1 cellular context compared by ENCODE assay signal in genomic region chr12:27710592-27711311, GRCh38.
A peak's percentile ranks its signal among the peaks of the same experiment; 100 is the strongest.
TF ChIP-seq lines count a peak whose summit lies in the region.

MRPS35 (plus strand) TSS chr12:27710832; CDS start chr12:27710844, 12 bp downstream.

TF ChIP-seq in HepG2, 621 proteins besides CTCF, POLR2A, EP300 and RAD21 (continued from another document and continues in another):
- peak; percentile 94 for TF ChIP-seq HOXD1 (CRISPR knock-in tag; IDR thresholded peaks at IDR 0.05)
- 0 out of 2 replicates have a peak, but pooled peaks have one; percentile 79 for TF ChIP-seq ZNF672 (CRISPR knock-in tag; IDR thresholded peaks at IDR 0.05)
- TF ChIP-seq ZNF564 (CRISPR knock-in tag; IDR thresholded peaks at IDR 0.05) = 0 out of 2 replicates have a peak, but pooled peaks have one; percentile 23
- TF ChIP-seq, protein P1, sequence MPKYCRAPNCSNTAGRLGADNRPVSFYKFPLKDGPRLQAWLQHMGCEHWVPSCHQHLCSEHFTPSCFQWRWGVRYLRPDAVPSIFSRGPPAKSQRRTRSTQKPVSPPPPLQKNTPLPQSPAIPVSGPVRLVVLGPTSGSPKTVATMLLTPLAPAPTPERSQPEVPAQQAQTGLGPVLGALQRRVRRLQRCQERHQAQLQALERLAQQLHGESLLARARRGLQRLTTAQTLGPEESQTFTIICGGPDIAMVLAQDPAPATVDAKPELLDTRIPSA (CRISPR knock-in tag; IDR thresholded peaks at IDR 0.05; ENCODE audit: borderline replicate concordance) = no peak
- 0 out of 2 replicates have a peak, but pooled peaks have one; percentile 9 for TF ChIP-seq ZNF33B (CRISPR knock-in tag; IDR thresholded peaks at IDR 0.05)
- TF ChIP-seq ZNF598 (CRISPR knock-in tag; IDR thresholded peaks at IDR 0.05; ENCODE audit: borderline replicate concordance) = 0 out of 2 replicates have a peak, but pooled peaks have one; percentile 56
- TF ChIP-seq GZF1 (CRISPR knock-in tag; IDR thresholded peaks at IDR 0.05) = peak; percentile 72
- TF ChIP-seq CBFB (CRISPR knock-in tag; IDR thresholded peaks at IDR 0.05) = peak; percentile 88
- TF ChIP-seq, protein P2, sequence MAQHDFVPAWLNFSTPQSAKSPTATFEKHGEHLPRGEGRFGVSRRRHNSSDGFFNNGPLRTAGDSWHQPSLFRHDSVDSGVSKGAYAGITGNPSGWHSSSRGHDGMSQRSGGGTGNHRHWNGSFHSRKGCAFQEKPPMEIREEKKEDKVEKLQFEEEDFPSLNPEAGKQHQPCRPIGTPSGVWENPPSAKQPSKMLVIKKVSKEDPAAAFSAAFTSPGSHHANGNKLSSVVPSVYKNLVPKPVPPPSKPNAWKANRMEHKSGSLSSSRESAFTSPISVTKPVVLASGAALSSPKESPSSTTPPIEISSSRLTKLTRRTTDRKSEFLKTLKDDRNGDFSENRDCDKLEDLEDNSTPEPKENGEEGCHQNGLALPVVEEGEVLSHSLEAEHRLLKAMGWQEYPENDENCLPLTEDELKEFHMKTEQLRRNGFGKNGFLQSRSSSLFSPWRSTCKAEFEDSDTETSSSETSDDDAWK (CRISPR knock-in tag; IDR thresholded peaks at IDR 0.05) = no peak
- TF ChIP-seq BORCS8-MEF2B (CRISPR knock-in tag; IDR thresholded peaks at IDR 0.05) = peak; percentile 94
- TF ChIP-seq IRF2 (CRISPR knock-in tag; IDR thresholded peaks at IDR 0.05) = peak; percentile 90; the same call in 1 of the 2 replicates
- no peak for TF ChIP-seq CEBPB (IDR thresholded peaks at IDR 0.05; ENCODE audit: borderline replicate concordance, low read depth, low read length)
- TF ChIP-seq AGO2 (optimal IDR thresholded peaks at IDR 0.05; ENCODE audit: low read depth, low read length) = peak; percentile 86
- TF ChIP-seq, protein P3, sequence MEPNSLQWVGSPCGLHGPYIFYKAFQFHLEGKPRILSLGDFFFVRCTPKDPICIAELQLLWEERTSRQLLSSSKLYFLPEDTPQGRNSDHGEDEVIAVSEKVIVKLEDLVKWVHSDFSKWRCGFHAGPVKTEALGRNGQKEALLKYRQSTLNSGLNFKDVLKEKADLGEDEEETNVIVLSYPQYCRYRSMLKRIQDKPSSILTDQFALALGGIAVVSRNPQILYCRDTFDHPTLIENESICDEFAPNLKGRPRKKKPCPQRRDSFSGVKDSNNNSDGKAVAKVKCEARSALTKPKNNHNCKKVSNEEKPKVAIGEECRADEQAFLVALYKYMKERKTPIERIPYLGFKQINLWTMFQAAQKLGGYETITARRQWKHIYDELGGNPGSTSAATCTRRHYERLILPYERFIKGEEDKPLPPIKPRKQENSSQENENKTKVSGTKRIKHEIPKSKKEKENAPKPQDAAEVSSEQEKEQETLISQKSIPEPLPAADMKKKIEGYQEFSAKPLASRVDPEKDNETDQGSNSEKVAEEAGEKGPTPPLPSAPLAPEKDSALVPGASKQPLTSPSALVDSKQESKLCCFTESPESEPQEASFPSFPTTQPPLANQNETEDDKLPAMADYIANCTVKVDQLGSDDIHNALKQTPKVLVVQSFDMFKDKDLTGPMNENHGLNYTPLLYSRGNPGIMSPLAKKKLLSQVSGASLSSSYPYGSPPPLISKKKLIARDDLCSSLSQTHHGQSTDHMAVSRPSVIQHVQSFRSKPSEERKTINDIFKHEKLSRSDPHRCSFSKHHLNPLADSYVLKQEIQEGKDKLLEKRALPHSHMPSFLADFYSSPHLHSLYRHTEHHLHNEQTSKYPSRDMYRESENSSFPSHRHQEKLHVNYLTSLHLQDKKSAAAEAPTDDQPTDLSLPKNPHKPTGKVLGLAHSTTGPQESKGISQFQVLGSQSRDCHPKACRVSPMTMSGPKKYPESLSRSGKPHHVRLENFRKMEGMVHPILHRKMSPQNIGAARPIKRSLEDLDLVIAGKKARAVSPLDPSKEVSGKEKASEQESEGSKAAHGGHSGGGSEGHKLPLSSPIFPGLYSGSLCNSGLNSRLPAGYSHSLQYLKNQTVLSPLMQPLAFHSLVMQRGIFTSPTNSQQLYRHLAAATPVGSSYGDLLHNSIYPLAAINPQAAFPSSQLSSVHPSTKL (CRISPR knock-in tag; IDR thresholded peaks at IDR 0.05) = peak; percentile 58; the same call in 1 of the 2 replicates
- peak; percentile 78 for TF ChIP-seq HES4 (CRISPR knock-in tag; IDR thresholded peaks at IDR 0.05; ENCODE audit: borderline replicate concordance)
- TF ChIP-seq SP2 (CRISPR knock-in tag; IDR thresholded peaks at IDR 0.05) = no peak; the same call in none of the 2 replicates
- TF ChIP-seq ATF5 (CRISPR knock-in tag; IDR thresholded peaks at IDR 0.05; ENCODE audit: low read depth) = peak; percentile 77; the same call in 1 of the 2 replicates
- peak; percentile 98 for TF ChIP-seq ZMAT3 (CRISPR knock-in tag; conservative IDR thresholded peaks at IDR 0.05)
- TF ChIP-seq CC2D1A (CRISPR knock-in tag; IDR thresholded peaks at IDR 0.05) = no peak
- TF ChIP-seq, protein P4, sequence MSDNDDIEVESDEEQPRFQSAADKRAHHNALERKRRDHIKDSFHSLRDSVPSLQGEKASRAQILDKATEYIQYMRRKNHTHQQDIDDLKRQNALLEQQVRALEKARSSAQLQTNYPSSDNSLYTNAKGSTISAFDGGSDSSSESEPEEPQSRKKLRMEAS (IDR thresholded peaks at IDR 0.05) = peak; percentile 97
- TF ChIP-seq ZNF550 (CRISPR knock-in tag; IDR thresholded peaks at IDR 0.05; ENCODE audit: borderline replicate concordance) = 0 out of 2 replicates have a peak, but pooled peaks have one; percentile 11
- TF ChIP-seq JUND (CRISPR knock-in tag; IDR thresholded peaks at IDR 0.05) = no peak; the same call in 1 of the 2 replicates
- TF ChIP-seq ZNF512 (CRISPR knock-in tag; IDR thresholded peaks at IDR 0.05) = peak; percentile 34; the same call in 1 of the 2 replicates
- 0 out of 2 replicates have a peak, but pooled peaks have one; percentile 36 for TF ChIP-seq PPARG (CRISPR knock-in tag; conservative IDR thresholded peaks at IDR 0.05)
- no peak for TF ChIP-seq BCL3 (CRISPR knock-in tag; IDR thresholded peaks at IDR 0.05)
- TF ChIP-seq ZNF160 (CRISPR knock-in tag; IDR thresholded peaks at IDR 0.05) = peak; percentile 93
- peak; percentile 78; the same call in 1 of the 2 replicates for TF ChIP-seq ZNF205 (CRISPR knock-in tag; IDR thresholded peaks at IDR 0.05)
- TF ChIP-seq CENPBD1 (CRISPR knock-in tag; IDR thresholded peaks at IDR 0.05; ENCODE audit: borderline replicate concordance, low read depth) = no peak
- TF ChIP-seq, protein P5, sequence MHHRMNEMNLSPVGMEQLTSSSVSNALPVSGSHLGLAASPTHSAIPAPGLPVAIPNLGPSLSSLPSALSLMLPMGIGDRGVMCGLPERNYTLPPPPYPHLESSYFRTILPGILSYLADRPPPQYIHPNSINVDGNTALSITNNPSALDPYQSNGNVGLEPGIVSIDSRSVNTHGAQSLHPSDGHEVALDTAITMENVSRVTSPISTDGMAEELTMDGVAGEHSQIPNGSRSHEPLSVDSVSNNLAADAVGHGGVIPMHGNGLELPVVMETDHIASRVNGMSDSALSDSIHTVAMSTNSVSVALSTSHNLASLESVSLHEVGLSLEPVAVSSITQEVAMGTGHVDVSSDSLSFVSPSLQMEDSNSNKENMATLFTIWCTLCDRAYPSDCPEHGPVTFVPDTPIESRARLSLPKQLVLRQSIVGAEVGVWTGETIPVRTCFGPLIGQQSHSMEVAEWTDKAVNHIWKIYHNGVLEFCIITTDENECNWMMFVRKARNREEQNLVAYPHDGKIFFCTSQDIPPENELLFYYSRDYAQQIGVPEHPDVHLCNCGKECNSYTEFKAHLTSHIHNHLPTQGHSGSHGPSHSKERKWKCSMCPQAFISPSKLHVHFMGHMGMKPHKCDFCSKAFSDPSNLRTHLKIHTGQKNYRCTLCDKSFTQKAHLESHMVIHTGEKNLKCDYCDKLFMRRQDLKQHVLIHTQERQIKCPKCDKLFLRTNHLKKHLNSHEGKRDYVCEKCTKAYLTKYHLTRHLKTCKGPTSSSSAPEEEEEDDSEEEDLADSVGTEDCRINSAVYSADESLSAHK (CRISPR knock-in tag; IDR thresholded peaks at IDR 0.05; ENCODE audit: borderline replicate concordance) = no peak
- peak; percentile 90; the same call in 1 of the 2 replicates for TF ChIP-seq SNAI1 (CRISPR knock-in tag; IDR thresholded peaks at IDR 0.05; ENCODE audit: borderline replicate concordance)
- TF ChIP-seq TRIM24 (CRISPR knock-in tag; IDR thresholded peaks at IDR 0.05) = no peak
- TF ChIP-seq ZNF432 (CRISPR knock-in tag; IDR thresholded peaks at IDR 0.05; ENCODE audit: borderline replicate concordance) = no peak
- no peak for TF ChIP-seq TRIM22 (IDR thresholded peaks at IDR 0.05)
- TF ChIP-seq SRF (IDR thresholded peaks at IDR 0.05; ENCODE audit: low read depth, low read length) = no peak
- TF ChIP-seq ZNF597 (CRISPR knock-in tag; IDR thresholded peaks at IDR 0.05) = no peak
- peak; percentile 79 for TF ChIP-seq ZFP37 (CRISPR knock-in tag; IDR thresholded peaks at IDR 0.05; ENCODE audit: borderline replicate concordance)
- TF ChIP-seq, protein P6, sequence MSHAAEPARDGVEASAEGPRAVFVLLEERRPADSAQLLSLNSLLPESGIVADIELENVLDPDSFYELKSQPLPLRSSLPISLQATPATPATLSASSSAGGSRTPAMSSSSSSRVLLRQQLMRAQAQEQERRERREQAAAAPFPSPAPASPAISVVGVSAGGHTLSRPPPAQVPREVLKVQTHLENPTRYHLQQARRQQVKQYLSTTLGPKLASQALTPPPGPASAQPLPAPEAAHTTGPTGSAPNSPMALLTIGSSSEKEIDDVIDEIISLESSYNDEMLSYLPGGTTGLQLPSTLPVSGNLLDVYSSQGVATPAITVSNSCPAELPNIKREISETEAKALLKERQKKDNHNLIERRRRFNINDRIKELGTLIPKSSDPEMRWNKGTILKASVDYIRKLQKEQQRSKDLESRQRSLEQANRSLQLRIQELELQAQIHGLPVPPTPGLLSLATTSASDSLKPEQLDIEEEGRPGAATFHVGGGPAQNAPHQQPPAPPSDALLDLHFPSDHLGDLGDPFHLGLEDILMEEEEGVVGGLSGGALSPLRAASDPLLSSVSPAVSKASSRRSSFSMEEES (CRISPR knock-in tag; IDR thresholded peaks at IDR 0.05) = peak; percentile 36
- TF ChIP-seq MAF1 (CRISPR knock-in tag; IDR thresholded peaks at IDR 0.05; ENCODE audit: borderline replicate concordance) = peak; percentile 89; the same call in 1 of the 2 replicates
- TF ChIP-seq ZNF136 (CRISPR knock-in tag; IDR thresholded peaks at IDR 0.05; ENCODE audit: low read depth) = 0 out of 2 replicates have a peak, but pooled peaks have one; percentile 20
- peak; percentile 77; the same call in 1 of the 2 replicates for TF ChIP-seq ZNF607 (CRISPR knock-in tag; IDR thresholded peaks at IDR 0.05; ENCODE audit: borderline replicate concordance)
- TF ChIP-seq ZNF749 (CRISPR knock-in tag; IDR thresholded peaks at IDR 0.05; ENCODE audit: borderline replicate concordance) = no peak
- TF ChIP-seq NFIB (CRISPR knock-in tag; IDR thresholded peaks at IDR 0.05; ENCODE audit: borderline replicate concordance) = no peak
- peak; percentile 58; the same call in 1 of the 2 replicates for TF ChIP-seq ZKSCAN8 (CRISPR knock-in tag; IDR thresholded peaks at IDR 0.05; ENCODE audit: borderline replicate concordance)
